1 cellular context compared by ENCODE assay signal in the genomic region with DNA sequence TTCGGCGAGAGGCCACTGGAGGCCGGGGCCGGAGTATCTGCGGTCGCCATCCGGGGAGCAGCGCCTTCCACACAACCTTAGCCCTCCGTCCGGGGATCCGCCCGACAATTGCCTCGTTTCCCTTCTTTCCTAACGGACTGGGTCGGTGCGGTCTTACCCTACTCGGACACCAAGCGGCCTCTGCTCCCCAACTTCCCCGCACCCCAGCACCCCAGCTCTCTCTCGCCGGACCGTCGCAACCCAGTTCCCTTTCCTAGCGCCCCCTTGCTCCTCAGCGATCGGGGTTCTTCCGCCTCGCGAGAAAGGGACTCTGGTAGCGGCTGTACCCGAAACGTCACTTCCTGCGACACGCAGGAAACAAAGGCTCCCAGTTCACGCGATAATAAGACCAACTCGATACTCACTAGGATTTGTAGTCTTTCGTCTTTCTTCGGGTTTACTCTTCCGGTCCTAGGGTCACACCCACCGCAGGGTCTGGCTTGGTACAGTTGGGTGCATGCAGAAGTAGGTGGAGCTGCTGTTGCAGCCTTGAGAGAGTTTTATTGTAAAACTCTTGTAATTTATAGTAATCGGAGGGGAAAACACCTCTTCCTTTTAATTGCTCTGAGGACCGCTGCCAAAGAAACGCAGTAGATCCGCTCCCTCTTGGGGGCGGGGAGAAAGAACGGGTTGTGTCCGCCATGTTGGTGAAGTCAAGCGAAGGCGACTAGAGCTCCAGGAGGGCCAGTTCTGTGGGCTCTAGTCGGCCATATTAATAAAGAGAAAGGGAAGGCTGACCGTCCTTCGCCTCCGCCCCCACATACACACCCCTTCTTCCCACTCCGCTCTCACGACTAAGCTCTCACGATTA.
TF ChIP-seq lines count a peak whose summit lies in the region.

A gene (plus strand): TSS at position 741 of the 850 bp plus-strand sequence. CDS start 209 bp downstream, outside the sequence.
A gene with protein sequence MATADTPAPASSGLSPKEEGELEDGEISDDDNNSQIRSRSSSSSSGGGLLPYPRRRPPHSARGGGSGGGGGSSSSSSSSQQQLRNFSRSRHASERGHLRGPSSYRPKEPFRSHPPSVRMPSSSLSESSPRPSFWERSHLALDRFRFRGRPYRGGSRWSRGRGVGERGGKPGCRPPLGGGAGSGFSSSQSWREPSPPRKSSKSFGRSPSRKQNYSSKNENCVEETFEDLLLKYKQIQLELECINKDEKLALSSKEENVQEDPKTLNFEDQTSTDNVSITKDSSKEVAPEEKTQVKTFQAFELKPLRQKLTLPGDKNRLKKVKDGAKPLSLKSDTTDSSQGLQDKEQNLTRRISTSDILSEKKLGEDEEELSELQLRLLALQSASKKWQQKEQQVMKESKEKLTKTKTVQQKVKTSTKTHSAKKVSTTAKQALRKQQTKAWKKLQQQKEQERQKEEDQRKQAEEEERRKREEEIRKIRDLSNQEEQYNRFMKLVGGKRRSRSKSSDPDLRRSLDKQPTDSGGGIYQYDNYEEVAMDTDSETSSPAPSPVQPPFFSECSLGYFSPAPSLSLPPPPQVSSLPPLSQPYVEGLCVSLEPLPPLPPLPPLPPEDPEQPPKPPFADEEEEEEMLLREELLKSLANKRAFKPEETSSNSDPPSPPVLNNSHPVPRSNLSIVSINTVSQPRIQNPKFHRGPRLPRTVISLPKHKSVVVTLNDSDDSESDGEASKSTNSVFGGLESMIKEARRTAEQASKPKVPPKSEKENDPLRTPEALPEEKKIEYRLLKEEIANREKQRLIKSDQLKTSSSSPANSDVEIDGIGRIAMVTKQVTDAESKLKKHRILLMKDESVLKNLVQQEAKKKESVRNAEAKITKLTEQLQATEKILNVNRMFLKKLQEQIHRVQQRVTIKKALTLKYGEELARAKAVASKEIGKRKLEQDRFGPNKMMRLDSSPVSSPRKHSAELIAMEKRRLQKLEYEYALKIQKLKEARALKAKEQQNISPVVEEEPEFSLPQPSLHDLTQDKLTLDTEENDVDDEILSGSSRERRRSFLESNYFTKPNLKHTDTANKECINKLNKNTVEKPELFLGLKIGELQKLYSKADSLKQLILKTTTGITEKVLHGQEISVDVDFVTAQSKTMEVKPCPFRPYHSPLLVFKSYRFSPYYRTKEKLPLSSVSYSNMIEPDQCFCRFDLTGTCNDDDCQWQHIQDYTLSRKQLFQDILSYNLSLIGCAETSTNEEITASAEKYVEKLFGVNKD (N-terminal part only) (minus strand): TSS at position 288 of the 850 bp plus-strand sequence. CDS start 238 bp downstream, at position 50.

TF ChIP-seq in HepG2, 621 proteins besides CTCF, POLR2A, EP300 and RAD21 (continued from another document and continues in another):
- TF ChIP-seq, protein P1, sequence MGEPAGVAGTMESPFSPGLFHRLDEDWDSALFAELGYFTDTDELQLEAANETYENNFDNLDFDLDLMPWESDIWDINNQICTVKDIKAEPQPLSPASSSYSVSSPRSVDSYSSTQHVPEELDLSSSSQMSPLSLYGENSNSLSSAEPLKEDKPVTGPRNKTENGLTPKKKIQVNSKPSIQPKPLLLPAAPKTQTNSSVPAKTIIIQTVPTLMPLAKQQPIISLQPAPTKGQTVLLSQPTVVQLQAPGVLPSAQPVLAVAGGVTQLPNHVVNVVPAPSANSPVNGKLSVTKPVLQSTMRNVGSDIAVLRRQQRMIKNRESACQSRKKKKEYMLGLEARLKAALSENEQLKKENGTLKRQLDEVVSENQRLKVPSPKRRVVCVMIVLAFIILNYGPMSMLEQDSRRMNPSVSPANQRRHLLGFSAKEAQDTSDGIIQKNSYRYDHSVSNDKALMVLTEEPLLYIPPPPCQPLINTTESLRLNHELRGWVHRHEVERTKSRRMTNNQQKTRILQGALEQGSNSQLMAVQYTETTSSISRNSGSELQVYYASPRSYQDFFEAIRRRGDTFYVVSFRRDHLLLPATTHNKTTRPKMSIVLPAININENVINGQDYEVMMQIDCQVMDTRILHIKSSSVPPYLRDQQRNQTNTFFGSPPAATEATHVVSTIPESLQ (CRISPR knock-in tag; conservative IDR thresholded peaks at IDR 0.05) = 0 out of 2 replicates have a peak, but pooled peaks have one; percentile 23
- peak; percentile 26; the same call in 1 of the 2 replicates for TF ChIP-seq HOXA5 (CRISPR knock-in tag; IDR thresholded peaks at IDR 0.05)
- no peak for TF ChIP-seq ZSCAN25 (CRISPR knock-in tag; IDR thresholded peaks at IDR 0.05)
- TF ChIP-seq ZNF749 (CRISPR knock-in tag; IDR thresholded peaks at IDR 0.05; ENCODE audit: borderline replicate concordance) = peak; percentile 78; the same call in 1 of the 2 replicates
- TF ChIP-seq, protein P2, sequence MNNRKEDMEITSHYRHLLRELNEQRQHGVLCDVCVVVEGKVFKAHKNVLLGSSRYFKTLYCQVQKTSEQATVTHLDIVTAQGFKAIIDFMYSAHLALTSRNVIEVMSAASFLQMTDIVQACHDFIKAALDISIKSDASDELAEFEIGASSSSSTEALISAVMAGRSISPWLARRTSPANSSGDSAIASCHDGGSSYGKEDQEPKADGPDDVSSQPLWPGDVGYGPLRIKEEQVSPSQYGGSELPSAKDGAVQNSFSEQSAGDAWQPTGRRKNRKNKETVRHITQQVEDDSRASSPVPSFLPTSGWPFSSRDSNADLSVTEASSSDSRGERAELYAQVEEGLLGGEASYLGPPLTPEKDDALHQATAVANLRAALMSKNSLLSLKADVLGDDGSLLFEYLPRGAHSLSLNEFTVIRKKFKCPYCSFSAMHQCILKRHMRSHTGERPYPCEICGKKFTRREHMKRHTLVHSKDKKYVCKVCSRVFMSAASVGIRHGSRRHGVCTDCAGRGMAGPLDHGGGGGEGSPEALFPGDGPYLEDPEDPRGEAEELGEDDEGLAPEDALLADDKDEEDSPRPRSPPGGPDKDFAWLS (CRISPR knock-in tag; IDR thresholded peaks at IDR 0.05; ENCODE audit: borderline replicate concordance) = no peak
- TF ChIP-seq, protein P3, sequence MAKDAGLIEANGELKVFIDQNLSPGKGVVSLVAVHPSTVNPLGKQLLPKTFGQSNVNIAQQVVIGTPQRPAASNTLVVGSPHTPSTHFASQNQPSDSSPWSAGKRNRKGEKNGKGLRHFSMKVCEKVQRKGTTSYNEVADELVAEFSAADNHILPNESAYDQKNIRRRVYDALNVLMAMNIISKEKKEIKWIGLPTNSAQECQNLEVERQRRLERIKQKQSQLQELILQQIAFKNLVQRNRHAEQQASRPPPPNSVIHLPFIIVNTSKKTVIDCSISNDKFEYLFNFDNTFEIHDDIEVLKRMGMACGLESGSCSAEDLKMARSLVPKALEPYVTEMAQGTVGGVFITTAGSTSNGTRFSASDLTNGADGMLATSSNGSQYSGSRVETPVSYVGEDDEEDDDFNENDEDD (CRISPR knock-in tag; IDR thresholded peaks at IDR 0.05; ENCODE audit: borderline replicate concordance) = no peak; the same call in 1 of the 2 replicates
- no peak for TF ChIP-seq ZNF136 (CRISPR knock-in tag; IDR thresholded peaks at IDR 0.05; ENCODE audit: low read depth)
- no peak for TF ChIP-seq ZNF746 (CRISPR knock-in tag; IDR thresholded peaks at IDR 0.05)
- TF ChIP-seq, protein P4, sequence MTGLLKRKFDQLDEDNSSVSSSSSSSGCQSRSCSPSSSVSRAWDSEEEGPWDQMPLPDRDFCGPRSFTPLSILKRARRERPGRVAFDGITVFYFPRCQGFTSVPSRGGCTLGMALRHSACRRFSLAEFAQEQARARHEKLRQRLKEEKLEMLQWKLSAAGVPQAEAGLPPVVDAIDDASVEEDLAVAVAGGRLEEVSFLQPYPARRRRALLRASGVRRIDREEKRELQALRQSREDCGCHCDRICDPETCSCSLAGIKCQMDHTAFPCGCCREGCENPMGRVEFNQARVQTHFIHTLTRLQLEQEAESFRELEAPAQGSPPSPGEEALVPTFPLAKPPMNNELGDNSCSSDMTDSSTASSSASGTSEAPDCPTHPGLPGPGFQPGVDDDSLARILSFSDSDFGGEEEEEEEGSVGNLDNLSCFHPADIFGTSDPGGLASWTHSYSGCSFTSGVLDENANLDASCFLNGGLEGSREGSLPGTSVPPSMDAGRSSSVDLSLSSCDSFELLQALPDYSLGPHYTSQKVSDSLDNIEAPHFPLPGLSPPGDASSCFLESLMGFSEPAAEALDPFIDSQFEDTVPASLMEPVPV (CRISPR knock-in tag; IDR thresholded peaks at IDR 0.05) = peak; percentile 74; the same call in 1 of the 2 replicates
- no peak for TF ChIP-seq GPN1 (CRISPR knock-in tag; IDR thresholded peaks at IDR 0.05; ENCODE audit: borderline replicate concordance)
- TF ChIP-seq, protein P5, sequence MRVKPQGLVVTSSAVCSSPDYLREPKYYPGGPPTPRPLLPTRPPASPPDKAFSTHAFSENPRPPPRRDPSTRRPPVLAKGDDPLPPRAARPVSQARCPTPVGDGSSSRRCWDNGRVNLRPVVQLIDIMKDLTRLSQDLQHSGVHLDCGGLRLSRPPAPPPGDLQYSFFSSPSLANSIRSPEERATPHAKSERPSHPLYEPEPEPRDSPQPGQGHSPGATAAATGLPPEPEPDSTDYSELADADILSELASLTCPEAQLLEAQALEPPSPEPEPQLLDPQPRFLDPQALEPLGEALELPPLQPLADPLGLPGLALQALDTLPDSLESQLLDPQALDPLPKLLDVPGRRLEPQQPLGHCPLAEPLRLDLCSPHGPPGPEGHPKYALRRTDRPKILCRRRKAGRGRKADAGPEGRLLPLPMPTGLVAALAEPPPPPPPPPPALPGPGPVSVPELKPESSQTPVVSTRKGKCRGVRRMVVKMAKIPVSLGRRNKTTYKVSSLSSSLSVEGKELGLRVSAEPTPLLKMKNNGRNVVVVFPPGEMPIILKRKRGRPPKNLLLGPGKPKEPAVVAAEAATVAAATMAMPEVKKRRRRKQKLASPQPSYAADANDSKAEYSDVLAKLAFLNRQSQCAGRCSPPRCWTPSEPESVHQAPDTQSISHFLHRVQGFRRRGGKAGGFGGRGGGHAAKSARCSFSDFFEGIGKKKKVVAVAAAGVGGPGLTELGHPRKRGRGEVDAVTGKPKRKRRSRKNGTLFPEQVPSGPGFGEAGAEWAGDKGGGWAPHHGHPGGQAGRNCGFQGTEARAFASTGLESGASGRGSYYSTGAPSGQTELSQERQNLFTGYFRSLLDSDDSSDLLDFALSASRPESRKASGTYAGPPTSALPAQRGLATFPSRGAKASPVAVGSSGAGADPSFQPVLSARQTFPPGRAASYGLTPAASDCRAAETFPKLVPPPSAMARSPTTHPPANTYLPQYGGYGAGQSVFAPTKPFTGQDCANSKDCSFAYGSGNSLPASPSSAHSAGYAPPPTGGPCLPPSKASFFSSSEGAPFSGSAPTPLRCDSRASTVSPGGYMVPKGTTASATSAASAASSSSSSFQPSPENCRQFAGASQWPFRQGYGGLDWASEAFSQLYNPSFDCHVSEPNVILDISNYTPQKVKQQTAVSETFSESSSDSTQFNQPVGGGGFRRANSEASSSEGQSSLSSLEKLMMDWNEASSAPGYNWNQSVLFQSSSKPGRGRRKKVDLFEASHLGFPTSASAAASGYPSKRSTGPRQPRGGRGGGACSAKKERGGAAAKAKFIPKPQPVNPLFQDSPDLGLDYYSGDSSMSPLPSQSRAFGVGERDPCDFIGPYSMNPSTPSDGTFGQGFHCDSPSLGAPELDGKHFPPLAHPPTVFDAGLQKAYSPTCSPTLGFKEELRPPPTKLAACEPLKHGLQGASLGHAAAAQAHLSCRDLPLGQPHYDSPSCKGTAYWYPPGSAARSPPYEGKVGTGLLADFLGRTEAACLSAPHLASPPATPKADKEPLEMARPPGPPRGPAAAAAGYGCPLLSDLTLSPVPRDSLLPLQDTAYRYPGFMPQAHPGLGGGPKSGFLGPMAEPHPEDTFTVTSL (CRISPR knock-in tag; IDR thresholded peaks at IDR 0.05; ENCODE audit: borderline replicate concordance) = no peak
- no peak for TF ChIP-seq ZNF761 (CRISPR knock-in tag; conservative IDR thresholded peaks at IDR 0.05)
- TF ChIP-seq SCMH1 (CRISPR knock-in tag; IDR thresholded peaks at IDR 0.05; ENCODE audit: borderline replicate concordance) = no peak
- TF ChIP-seq ESRRA (CRISPR knock-in tag; IDR thresholded peaks at IDR 0.05; ENCODE audit: low read depth) = no peak
- TF ChIP-seq ZNF747 (CRISPR knock-in tag; IDR thresholded peaks at IDR 0.05; ENCODE audit: borderline replicate concordance) = no peak
- no peak for TF ChIP-seq ZNF484 (CRISPR knock-in tag; IDR thresholded peaks at IDR 0.05; ENCODE audit: borderline replicate concordance, low read depth)
- no peak for TF ChIP-seq ZSCAN9 (CRISPR knock-in tag; IDR thresholded peaks at IDR 0.05; ENCODE audit: borderline replicate concordance)
- TF ChIP-seq, protein P6, sequence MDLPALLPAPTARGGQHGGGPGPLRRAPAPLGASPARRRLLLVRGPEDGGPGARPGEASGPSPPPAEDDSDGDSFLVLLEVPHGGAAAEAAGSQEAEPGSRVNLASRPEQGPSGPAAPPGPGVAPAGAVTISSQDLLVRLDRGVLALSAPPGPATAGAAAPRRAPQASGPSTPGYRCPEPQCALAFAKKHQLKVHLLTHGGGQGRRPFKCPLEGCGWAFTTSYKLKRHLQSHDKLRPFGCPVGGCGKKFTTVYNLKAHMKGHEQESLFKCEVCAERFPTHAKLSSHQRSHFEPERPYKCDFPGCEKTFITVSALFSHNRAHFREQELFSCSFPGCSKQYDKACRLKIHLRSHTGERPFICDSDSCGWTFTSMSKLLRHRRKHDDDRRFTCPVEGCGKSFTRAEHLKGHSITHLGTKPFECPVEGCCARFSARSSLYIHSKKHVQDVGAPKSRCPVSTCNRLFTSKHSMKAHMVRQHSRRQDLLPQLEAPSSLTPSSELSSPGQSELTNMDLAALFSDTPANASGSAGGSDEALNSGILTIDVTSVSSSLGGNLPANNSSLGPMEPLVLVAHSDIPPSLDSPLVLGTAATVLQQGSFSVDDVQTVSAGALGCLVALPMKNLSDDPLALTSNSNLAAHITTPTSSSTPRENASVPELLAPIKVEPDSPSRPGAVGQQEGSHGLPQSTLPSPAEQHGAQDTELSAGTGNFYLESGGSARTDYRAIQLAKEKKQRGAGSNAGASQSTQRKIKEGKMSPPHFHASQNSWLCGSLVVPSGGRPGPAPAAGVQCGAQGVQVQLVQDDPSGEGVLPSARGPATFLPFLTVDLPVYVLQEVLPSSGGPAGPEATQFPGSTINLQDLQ (CRISPR knock-in tag; IDR thresholded peaks at IDR 0.05) = no peak
- TF ChIP-seq ZFX (CRISPR knock-in tag; IDR thresholded peaks at IDR 0.05; ENCODE audit: low read depth) = peak; percentile 67
- no peak for TF ChIP-seq PAWR (CRISPR knock-in tag; IDR thresholded peaks at IDR 0.05; ENCODE audit: borderline replicate concordance)
- TF ChIP-seq, protein P7, sequence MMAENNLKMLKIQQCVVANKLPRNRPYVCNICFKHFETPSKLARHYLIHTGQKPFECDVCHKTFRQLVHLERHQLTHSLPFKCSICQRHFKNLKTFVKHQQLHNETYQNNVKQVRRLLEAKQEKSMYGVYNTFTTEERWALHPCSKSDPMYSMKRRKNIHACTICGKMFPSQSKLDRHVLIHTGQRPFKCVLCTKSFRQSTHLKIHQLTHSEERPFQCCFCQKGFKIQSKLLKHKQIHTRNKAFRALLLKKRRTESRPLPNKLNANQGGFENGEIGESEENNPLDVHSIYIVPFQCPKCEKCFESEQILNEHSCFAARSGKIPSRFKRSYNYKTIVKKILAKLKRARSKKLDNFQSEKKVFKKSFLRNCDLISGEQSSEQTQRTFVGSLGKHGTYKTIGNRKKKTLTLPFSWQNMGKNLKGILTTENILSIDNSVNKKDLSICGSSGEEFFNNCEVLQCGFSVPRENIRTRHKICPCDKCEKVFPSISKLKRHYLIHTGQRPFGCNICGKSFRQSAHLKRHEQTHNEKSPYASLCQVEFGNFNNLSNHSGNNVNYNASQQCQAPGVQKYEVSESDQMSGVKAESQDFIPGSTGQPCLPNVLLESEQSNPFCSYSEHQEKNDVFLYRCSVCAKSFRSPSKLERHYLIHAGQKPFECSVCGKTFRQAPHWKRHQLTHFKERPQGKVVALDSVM (CRISPR knock-in tag; IDR thresholded peaks at IDR 0.05) = peak; percentile 49
- 0 out of 2 replicates have a peak, but pooled peaks have one; percentile 2 for TF ChIP-seq ZNF543 (CRISPR knock-in tag; IDR thresholded peaks at IDR 0.05)
